In the genomic region with DNA sequence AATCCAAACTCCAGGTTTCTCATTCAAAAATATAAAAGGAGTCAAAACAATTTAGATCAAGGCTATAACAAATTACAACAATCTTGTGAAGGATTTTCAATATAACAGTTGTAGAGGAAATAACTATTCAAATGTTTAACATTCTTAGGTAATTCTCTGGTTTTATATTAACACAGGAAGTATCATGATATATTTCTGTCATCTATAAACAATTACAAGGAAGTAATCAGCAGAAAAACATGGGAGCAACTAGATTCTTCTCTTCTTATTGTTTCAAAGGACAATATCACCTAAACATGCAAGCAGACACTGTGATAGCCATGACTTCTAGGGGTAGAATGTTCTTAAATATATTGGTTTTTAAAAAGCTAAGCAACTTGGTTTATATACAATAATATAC, we compare ENCODE assay signal across 19 cellular contexts. TPM values are rescaled to one million over a fixed set of nuclear protein-coding genes. Genes with fewer than 3 reads are reported as not detected.
A peak's percentile ranks its signal among the peaks of the same experiment; 100 is the strongest.
DNase-seq lines count a peak whose midpoint lies in the region; ATAC-seq, FAIRE-seq and TF ChIP-seq lines count a peak whose summit lies in the region.
"Had no signal": no experiment of that assay in that cellular context is flagged by ENCODE, and none has a peak within 500 bp of the region (broad histone marks: within the 10 kb centered on the region; RNA-seq: fewer than 3 reads in every experiment).

No MANE protein-coding gene starts in this region.

- H2AK5ac ChIP-seq in IMR-90 (ENCODE audit: low read depth, low read length), result no peak overlapping the region

- no peaks in the 10 kb centered on the region for H3K9me3 Mint-ChIP-seq in WTC11

- H3K27ac ChIP-seq in A549 (peak overlapping the region in 1 of 2 experiments; percentile 3; a peak in 1 of 6 replicates), IMR-90 (ENCODE audit: insufficient read depth, low read length) (no peak overlapping the region)
- H3K27ac ChIP-seq: BLaER1 treated with 17β-estradiol and CSF1 and Interleukin-3, amounts not matched to agents 10 nM and 100 nM; PC-9 had no signal

- H2BK15ac ChIP-seq in IMR-90 (ENCODE audit: low read depth, low read length), result no peak overlapping the region

- no peak for TF ChIP-seq EP300 in A549 (IDR thresholded peaks at IDR 0.05)

- no peak overlapping the region for H3K14ac ChIP-seq in IMR-90 (replicated peaks; ENCODE audit: low read depth, low read length)

- H3K18ac ChIP-seq in IMR-90 (ENCODE audit: low read depth, low read length), result no peak overlapping the region

- no peaks in the 10 kb centered on the region for H3K36me3 ChIP-seq in IMR-90 (ENCODE audit: control insufficient read depth, insufficient read depth, low read length)
- no peaks in the 10 kb centered on the region for H3K36me3 ChIP-seq in mucosa of stomach (ENCODE audit: control insufficient read depth, insufficient read depth, low read length)

- H3K27me3 ChIP-seq in IMR-90 (ENCODE audit: control insufficient read depth, insufficient read depth, low read length), result no peaks in the 10 kb centered on the region
- no peaks in the 10 kb centered on the region for H3K27me3 ChIP-seq in mucosa of stomach (ENCODE audit: control insufficient read depth, insufficient read depth, low read length)
- H3K27me3 ChIP-seq: BLaER1 treated with 17β-estradiol and CSF1 and Interleukin-3, amounts not matched to agents 10 nM and 100 nM; MG63 had no signal

- TF ChIP-seq POLR2A in A549 (IDR thresholded peaks at IDR 0.05; ENCODE audit: low read length) (no peak), IMR-90 (IDR thresholded peaks at IDR 0.05; ENCODE audit: low read depth, low read length) (no peak)

- peak; percentile 59 for FAIRE-seq in A549 (lab: Jason Lieb, UNC)
- peak; percentile 77 for FAIRE-seq in endometrium (lab: Jason Lieb, UNC)
- FAIRE-seq: HepG2 had no signal

- H3K4ac ChIP-seq in IMR-90 (ENCODE audit: low read depth, low read length), result no peak overlapping the region

- no peak overlapping the region for H3K23ac ChIP-seq in IMR-90 (ENCODE audit: low read depth, low read length)

- no peak overlapping the region for H4K91ac ChIP-seq in IMR-90 (ENCODE audit: insufficient read depth, low read depth, low read length)

- H2AFZ ChIP-seq in IMR-90 (replicated peaks; ENCODE audit: low read length, poor library complexity), result no peak overlapping the region
- H2AFZ ChIP-seq: PC-9 had no signal

- H3K27ac Mint-ChIP-seq in WTC11, result no peak overlapping the region

- no peak overlapping the region for H2BK120ac ChIP-seq in IMR-90 (ENCODE audit: low read depth, low read length)

- no peak overlapping the region for H3K56ac ChIP-seq in IMR-90 (ENCODE audit: extremely low read depth, insufficient read depth, low read length)

- H3K9me1 ChIP-seq in IMR-90 (ENCODE audit: insufficient read depth, low read length), result no peaks in the 10 kb centered on the region; the same call in 1 of the 2 replicates

- H3K4me3 ChIP-seq in A549 (no peak overlapping the region), IMR-90 (ENCODE audit: insufficient read depth, low read depth, low read length) (no peak overlapping the region), mucosa of stomach (ENCODE audit: low read length) (no peak overlapping the region)
- H3K4me3 ChIP-seq: BLaER1 treated with 17β-estradiol and CSF1 and Interleukin-3, amounts not matched to agents 10 nM and 100 nM; MG63; PC-9 had no signal

- H3K9ac ChIP-seq in IMR-90 (ENCODE audit: low read depth, low read length), result no peak overlapping the region
- H3K9ac ChIP-seq in mucosa of stomach (ENCODE audit: low read length), result peak overlapping the region; percentile 28

- 0 out of 6 replicates have a peak, but pooled peaks of 1 of the 2 experiments have one; percentile 24 for ATAC-seq in A549
- 0 out of 2 replicates have a peak, but pooled peaks have one; percentile 17 for ATAC-seq in IMR-90 (ENCODE audit: low read depth)
- ATAC-seq in WTC11, result no peak
- ATAC-seq: HepG2 had no signal

- intact Hi-C loops in IMR-90 (cut with micrococcal nuclease), result loop anchor here (5.0 kb wide), 1 partner anchor 34 kb away; no protein-coding TSS in a partner anchor

- DNase-seq in A549 (ENCODE audit: low read depth in 1 of 2, low spot score in 1 of 2) (peak in 1 of 2 experiments; percentile 18), IMR-90 (no peak), activated gamma-delta T cell treated with Interleukin-2 at 50 U/mL for 16 hours (no peak), HPDE6-E6E7 (ENCODE audit: extremely low spot score) (no peak), WTC11 (ENCODE audit: low spot score) (no peak), putamen (ENCODE audit: low spot score) (no peak)
- DNase-seq: DMS 273 treated with DMSO at 0.1 percent for 48 hours, EL, MG63, NCI-H1092, NCI-H146, NCI-H2081, NCI-H510A, NCI-H82, PC-9 had no signal

- H3K9me3 ChIP-seq in A549 (no peaks in the 10 kb centered on the region), IMR-90 (ENCODE audit: control insufficient read depth, insufficient read depth, low read length) (no peaks in the 10 kb centered on the region), mucosa of stomach (ENCODE audit: control insufficient read depth, low read length) (no peaks in the 10 kb centered on the region)

- H4K5ac ChIP-seq in IMR-90 (ENCODE audit: low read depth, low read length), result no peak overlapping the region

- 0 out of 2 replicates have a peak, but pooled peaks cover 7% of the 10 kb centered on the region for H4K20me1 ChIP-seq in IMR-90 (ENCODE audit: insufficient read depth, low read length)

- H2BK5ac ChIP-seq in IMR-90 (ENCODE audit: low read depth, low read length, poor library complexity, severe bottlenecking), result no peak overlapping the region

- H3K4me1 Mint-ChIP-seq in WTC11, result no peaks in the 10 kb centered on the region

- H2BK20ac ChIP-seq in IMR-90 (ENCODE audit: low read depth, low read length), result no peak overlapping the region

- no peak overlapping the region for H2AK9ac ChIP-seq in IMR-90 (replicated peaks; ENCODE audit: low read depth, low read length, poor library complexity)

- no peaks in the 10 kb centered on the region; the same call in 1 of the 2 replicates for H3K27me3 Mint-ChIP-seq in WTC11 (ENCODE audit: low read depth)

- no peak for TF ChIP-seq RAD21 in A549 (conservative IDR thresholded peaks at IDR 0.05 in 1 of 2, IDR thresholded peaks at IDR 0.05 in 1 of 2)
- TF ChIP-seq RAD21 in IMR-90 (IDR thresholded peaks at IDR 0.05; ENCODE audit: low read length), result no peak

- CTCF ChIA-PET in A549 (lab: Yijun Ruan, JAX) (interaction anchor here (1.2 to 1.8 kb wide), 5 partner anchors 10 to 145 kb away, joined by 3 to 8 read pairs (median 3); no protein-coding TSS in a partner anchor), IMR-90 (lab: Yijun Ruan, JAX) (interaction anchor here (0.8 to 1.0 kb wide), 2 partner anchors 80 to 87 kb away, joined by 3 to 4 read pairs; no protein-coding TSS in a partner anchor), WTC11 (lab: Charles Lee) (interaction anchor here (0.7 to 2.2 kb wide), 4 partner anchors 7 to 270 kb away, joined by 3 to 14 read pairs (median 5); no protein-coding TSS in a partner anchor)

- peak overlapping the region; percentile 48 for H3K4me2 ChIP-seq in A549
- no peak overlapping the region for H3K4me2 ChIP-seq in IMR-90 (ENCODE audit: low read depth, low read length)
- H3K4me2 ChIP-seq: BLaER1 treated with 17β-estradiol and CSF1 and Interleukin-3, amounts not matched to agents 10 nM and 100 nM; PC-9 had no signal

- dilution Hi-C loops in IMR-90 (cut with HindIII; ENCODE audit: low sequenced_read_pairs, unreplicated experiment), result no loop called here

- no peak overlapping the region for H4K8ac ChIP-seq in IMR-90 (ENCODE audit: low read depth in 2 of 2, low read length in 2 of 2)

- POLR2A ChIA-PET in A549 (lab: Yijun Ruan, JAX), result no interaction called here
- POLR2A ChIA-PET in IMR-90 (lab: Charles Lee; ENCODE audit: unreplicated experiment), result no interaction called here
- POLR2A ChIA-PET in WTC11 (lab: Charles Lee), result interaction anchor here (0.6 kb wide), 1 partner anchor 68 kb away, joined by 6 read pairs; no protein-coding TSS in a partner anchor

- H3K4me1 ChIP-seq in A549 (peaks cover 20% of the 10 kb centered on the region), IMR-90 (ENCODE audit: control insufficient read depth, insufficient read depth, low read length) (no peaks in the 10 kb centered on the region), mucosa of stomach (ENCODE audit: control insufficient read depth, insufficient read depth, low read length) (peaks cover 4% of the 10 kb centered on the region)

- H3K36me3 Mint-ChIP-seq in WTC11, result no peaks in the 10 kb centered on the region

- BruUV-seq in IMR-90 (replicated peaks; lab: Mats Ljungman, UMichigan), result no TSS peak

- no peak overlapping the region for H3K4me3 Mint-ChIP-seq in WTC11

- TF ChIP-seq CTCF in A549 (IDR thresholded peaks at IDR 0.05), result no peak
- TF ChIP-seq CTCF in IMR-90 (conservative IDR thresholded peaks at IDR 0.05; ENCODE audit: low read depth, low read length), result no peak
- TF ChIP-seq CTCF in WTC11 (IDR thresholded peaks at IDR 0.05), result no peak

- in situ Hi-C loops in IMR-90 (cut with MboI; ENCODE audit: low sequenced_read_pairs), result no loop called here

- H3K79me1 ChIP-seq in IMR-90 (ENCODE audit: low read depth in 1 of 2, low read length in 2 of 2), result peaks cover 9% of the 10 kb centered on the region in 2 experiments; a peak in 3 of 4 replicates

TF ChIP-seq in A549, 52 proteins besides CTCF, POLR2A, EP300 and RAD21 (continues in another document):
- TF ChIP-seq NPAS2 (CRISPR knock-in tag; IDR thresholded peaks at IDR 0.05; ENCODE audit: borderline replicate concordance), result no peak
- no peak for TF ChIP-seq HEYL (CRISPR knock-in tag; IDR thresholded peaks at IDR 0.05)
- TF ChIP-seq HOXB5 (CRISPR knock-in tag; IDR thresholded peaks at IDR 0.05), result no peak
- no peak for TF ChIP-seq KDM1A (IDR thresholded peaks at IDR 0.05; ENCODE audit: low read depth)

TF ChIP-seq in IMR-90, 13 proteins besides CTCF, POLR2A, EP300 and RAD21 (continues in another document):
- TF ChIP-seq NFE2L2 (IDR thresholded peaks at IDR 0.05; ENCODE audit: low read depth, low read length) (no peak), RFX5 (IDR thresholded peaks at IDR 0.05; ENCODE audit: low read depth, low read length) (no peak)

TF ChIP-seq in WTC11, 78 proteins besides CTCF, POLR2A, EP300 and RAD21 (continues in another document):
- TF ChIP-seq TP53 (CRISPR knock-in tag; IDR thresholded peaks at IDR 0.05) (no peak), PRRX2 (CRISPR knock-in tag; IDR thresholded peaks at IDR 0.05) (no peak)
- TF ChIP-seq, protein P1, sequence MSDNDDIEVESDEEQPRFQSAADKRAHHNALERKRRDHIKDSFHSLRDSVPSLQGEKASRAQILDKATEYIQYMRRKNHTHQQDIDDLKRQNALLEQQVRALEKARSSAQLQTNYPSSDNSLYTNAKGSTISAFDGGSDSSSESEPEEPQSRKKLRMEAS (CRISPR knock-in tag; IDR thresholded peaks at IDR 0.05), result no peak

RNA-seq across cellular contexts. Expression of a gene that starts 49.9 kb away (rescaled TPM):
- polyA plus RNA-seq in A549 (2011; rRNA removed), result 6.7 and 12.2 TPM in 2 replicates
- 1.7 and 2.4 TPM in 2 replicates for polyA plus RNA-seq in A549 (2012; cell fraction: cytosol; rRNA removed)
- 2.6 and 5.8 TPM in 2 replicates for polyA plus RNA-seq in A549 (2012; cell fraction: nucleus; rRNA removed)
- polyA plus RNA-seq in A549 (2017; fragmentation: RNase III; extraction: RNeasy Plus Mini Kit Qiagen cat#74134 plus additional on column Dnase treatment), result 4.3 to 5.7 TPM (median 5.6 TPM) in 3 replicates
- 16.5 and 21.7 TPM in 2 replicates for polyA minus RNA-seq in A549 (2011; rRNA and poly(A)+ RNA removed)
- total RNA-seq in IMR-90 (2012; rRNA removed), result 12.2 and 13.8 TPM in 2 replicates
- 3.2 and 4.1 TPM in 2 replicates for polyA plus RNA-seq in IMR-90 (2012; rRNA removed)
- polyA plus RNA-seq in IMR-90 (2012; cell fraction: cytosol; rRNA removed), result 1.4 and 1.7 TPM in 2 replicates
- polyA plus RNA-seq in IMR-90 (2012; cell fraction: nucleus; rRNA removed; ENCODE audit: low replicate concordance), result 1.8 and 7.5 TPM in 2 replicates
- total RNA-seq in WTC11 (2021), result 9.7 to 13.8 TPM (median 13.0 TPM) in 3 replicates
